16 cellular contexts compared by ENCODE assay signal in genomic region chr1:31905093-31905509, GRCh38. TPM values are rescaled to one million over a fixed set of nuclear protein-coding genes. Genes with fewer than 3 reads are reported as not detected.
DNase-seq lines count a peak whose midpoint lies in the region; ATAC-seq, FAIRE-seq and TF ChIP-seq lines count a peak whose summit lies in the region.
"Had no signal": no experiment of that assay in that cellular context is flagged by ENCODE, and none has a peak within 500 bp of the region (broad histone marks: within the 10 kb centered on the region; RNA-seq: fewer than 3 reads in every experiment).

No MANE protein-coding gene starts in this region.

- H3K36me3 ChIP-seq in PC-9 (ENCODE audit: low read depth) (peaks cover 40% of the 10 kb centered on the region), HepG2 (replicated peaks in 1 of 2; ENCODE audit: control insufficient read depth in 1 of 2, insufficient read depth in 2 of 2, low read length in 2 of 2) (peaks cover 8 to 27% of the 10 kb centered on the region in 2 experiments)
- H3K36me3 ChIP-seq: ovary had no signal

- in situ Hi-C loops in HepG2 (cut with HindIII; ENCODE audit: extremely low pct_ligation_motif_present, low pct_unique_long_range_greater_than_20kb): no loop called here

- 0 out of 4 replicates have a peak, but pooled peaks of 1 of the 2 experiments have one; percentile 24 for TF ChIP-seq POLR2A in HepG2 (IDR thresholded peaks at IDR 0.05; ENCODE audit: insufficient read depth in 1 of 2, low read depth in 2 of 2, low read length in 2 of 2)

- CTCF ChIA-PET in PC-9 (lab: Charles Lee): interaction anchor here (0.6 kb wide), 1 partner anchor 211 kb away, joined by 7 read pairs; no protein-coding TSS in a partner anchor
- CTCF ChIA-PET in HepG2 (lab: Yijun Ruan, JAX; ENCODE audit: low intra/inter-chr PET ratio, low total read pairs): no interaction called here

- H3K27ac ChIP-seq in PC-9 (peak overlapping the region; percentile 9; the same call in 1 of the 2 replicates), HepG2 (ENCODE audit: extremely low read length, insufficient read depth, low read length) (no peak overlapping the region)
- H3K27ac ChIP-seq: esophagus squamous epithelium, ovary had no signal

- no peak overlapping the region for H3K4me3 Mint-ChIP-seq in stimulated activated naive CD8-positive, alpha-beta T cell treated with anti-CD3 and anti-CD28 coated beads, Interleukin-15, Interleukin-2, amounts not matched to agents 100 ng/mL and 50 ng/mL, for 24 hours
- H3K4me3 Mint-ChIP-seq: activated CD4-positive, alpha-beta T cell treated with anti-CD3 and anti-CD28 coated beads, Interleukin-2, amount 10 ng/mL, durations not matched to agents 7 days and 5 days had no signal

- H3K27me3 ChIP-seq in PC-9 (ENCODE audit: insufficient read depth, low read depth) (no peaks in the 10 kb centered on the region), HepG2 (ENCODE audit: control insufficient read depth in 1 of 2, insufficient read depth in 2 of 2, low read length in 2 of 2) (no peaks in the 10 kb centered on the region)
- H3K27me3 ChIP-seq: esophagus squamous epithelium, ovary had no signal

- no peak overlapping the region for H3K4me3 ChIP-seq in PC-9
- no peak overlapping the region for H3K4me3 ChIP-seq in HepG2 (replicated peaks in 1 of 3; ENCODE audit: insufficient read depth in 1 of 3, low read depth in 2 of 3, low read length in 3 of 3)
- H3K4me3 ChIP-seq: esophagus squamous epithelium, ovary had no signal

- peaks cover 55% of the 10 kb centered on the region for H3K36me3 Mint-ChIP-seq in stimulated activated naive CD8-positive, alpha-beta T cell treated with anti-CD3 and anti-CD28 coated beads, Interleukin-15, Interleukin-2, amounts not matched to agents 100 ng/mL and 50 ng/mL, for 24 hours (ENCODE audit: low read depth)

- BruUV-seq in PC-9 (replicated peaks; lab: Mats Ljungman, UMichigan) (no TSS peak), HepG2 (replicated peaks; lab: Mats Ljungman, UMichigan) (no TSS peak)

- no peak for FAIRE-seq in HepG2 (lab: Jason Lieb, UNC)
- FAIRE-seq: urothelium cell line had no signal

- no peak for TF ChIP-seq RAD21 in HepG2 (CRISPR knock-in tag; IDR thresholded peaks at IDR 0.05)

- peaks cover 79% of the 10 kb centered on the region for H3F3A ChIP-seq in PC-9 (ENCODE audit: insufficient read depth, low read depth)

- peak overlapping the region; percentile 4 for H3K27ac Mint-ChIP-seq in stimulated activated naive CD8-positive, alpha-beta T cell treated with anti-CD3 and anti-CD28 coated beads, Interleukin-15, Interleukin-2, amounts not matched to agents 100 ng/mL and 50 ng/mL, for 24 hours

- H2AFZ ChIP-seq in PC-9: no peak overlapping the region
- no peak overlapping the region for H2AFZ ChIP-seq in HepG2 (ENCODE audit: low read length)

- H4K20me1 ChIP-seq in PC-9 (ENCODE audit: insufficient read depth): peaks cover 35% of the 10 kb centered on the region
- no peaks in the 10 kb centered on the region for H4K20me1 ChIP-seq in HepG2 (ENCODE audit: insufficient read depth, low read length)

- POLR2A ChIA-PET in PC-9 (lab: Charles Lee; ENCODE audit: unreplicated experiment): interaction anchor here (0.7 kb wide), 1 partner anchor 259 kb away, joined by 26 read pairs; no protein-coding TSS in a partner anchor
- POLR2A ChIA-PET in HepG2 (lab: Yijun Ruan, JAX): interaction anchor here (0.7 to 2.1 kb wide), 3 partner anchors 19 to 108 kb away, joined by 3 to 8 read pairs (median 3); partner anchors contain the start of gene KHDRBS1

- intact Hi-C loops in PC-9 (cut with micrococcal nuclease; ENCODE audit: unreplicated experiment): no loop called here
- intact Hi-C loops in HepG2 (cut with micrococcal nuclease; ENCODE audit: unreplicated experiment): no loop called here

- no peak for TF ChIP-seq EP300 in HepG2 (IDR thresholded peaks at IDR 0.05; ENCODE audit: low read depth in 2 of 2, low read length in 2 of 2)
- TF ChIP-seq EP300 in HepG2 (CRISPR knock-in tag; IDR thresholded peaks at IDR 0.05; ENCODE audit: borderline replicate concordance): no peak

- no peak for ATAC-seq in stimulated activated naive CD8-positive, alpha-beta T cell treated with anti-CD3 and anti-CD28 coated beads, Interleukin-15, Interleukin-2, amounts not matched to agents 100 U/mL and 50 U/mL, for 24 hours
- no peak for ATAC-seq in HepG2
- no peak for ATAC-seq in left lobe of liver
- ATAC-seq in HG03439 (IDR thresholded peaks at IDR 0.05; ENCODE audit: unreplicated experiment): no peak

- H3K27me3 Mint-ChIP-seq in stimulated activated naive CD8-positive, alpha-beta T cell treated with anti-CD3 and anti-CD28 coated beads, Interleukin-15, Interleukin-2, amounts not matched to agents 100 ng/mL and 50 ng/mL, for 24 hours: no peaks in the 10 kb centered on the region
- H3K27me3 Mint-ChIP-seq: activated CD4-positive, alpha-beta T cell treated with anti-CD3 and anti-CD28 coated beads, Interleukin-2, amount 10 ng/mL, durations not matched to agents 7 days and 5 days had no signal

- TF ChIP-seq CTCF in PC-9 (conservative IDR thresholded peaks at IDR 0.05) (no peak), HepG2 (CRISPR knock-in tag; IDR thresholded peaks at IDR 0.05) (no peak)

- peaks cover 22% of the 10 kb centered on the region for H3K4me1 Mint-ChIP-seq in stimulated activated naive CD8-positive, alpha-beta T cell treated with anti-CD3 and anti-CD28 coated beads, Interleukin-15, Interleukin-2, amounts not matched to agents 100 ng/mL and 50 ng/mL, for 24 hours (ENCODE audit: low read depth)

- no peaks in the 10 kb centered on the region for H3K9me3 ChIP-seq in PC-9 (ENCODE audit: insufficient read depth, low read depth)
- H3K9me3 ChIP-seq in HepG2 (ENCODE audit: low read length): no peaks in the 10 kb centered on the region
- H3K9me3 ChIP-seq: Caco-2, esophagus squamous epithelium, ovary had no signal

- peaks cover 24% of the 10 kb centered on the region for H3K79me2 ChIP-seq in PC-9 (ENCODE audit: low read depth)
- no peaks in the 10 kb centered on the region for H3K79me2 ChIP-seq in HepG2 (ENCODE audit: insufficient read depth, low read length)

- H3K4me2 ChIP-seq in PC-9 (no peak overlapping the region), HepG2 (ENCODE audit: low read depth, low read length) (no peak overlapping the region)

- H3K9me2 ChIP-seq in PC-9 (ENCODE audit: insufficient read depth): no peaks in the 10 kb centered on the region

- no peak for DNase-seq in stimulated activated naive CD8-positive, alpha-beta T cell treated with anti-CD3 and anti-CD28 coated beads, Interleukin-15, Interleukin-2, amounts not matched to agents 100 U/mL and 50 U/mL, for 24 hours
- no peak for DNase-seq in PC-9
- no peak for DNase-seq in HepG2 (ENCODE audit: low spot score)
- no peak for DNase-seq in left lobe of liver (ENCODE audit: low spot score)
- DNase-seq in GF-D8 (lab: John Stamatoyannopoulos, UW): no peak
- no peak for DNase-seq in stimulated activated CD4-positive, alpha-beta T cell treated with anti-CD3 and anti-CD28 coated beads, Interleukin-2, amount 100 ng/mL, for 24 hours
- DNase-seq: activated CD4-positive, alpha-beta T cell treated with anti-CD3 and anti-CD28 coated beads, Interleukin-2, amount 10 ng/mL, durations not matched to agents 7 days and 5 days; activated T-cell treated with anti-CD3 and anti-CD28 coated beads, Interleukin-2, amount 50 U/mL, for 48 hours; Caco-2; esophagus squamous epithelium; NCI-H146; NCI-H226; ovary had no signal

- no peak overlapping the region for H3K9ac ChIP-seq in HepG2 (ENCODE audit: insufficient read depth, low read depth, low read length)

- H3K4me1 ChIP-seq in PC-9 (replicated peaks; ENCODE audit: insufficient read depth): no peaks in the 10 kb centered on the region
- H3K4me1 ChIP-seq in HepG2 (ENCODE audit: insufficient read depth, low read length): peaks cover 10% of the 10 kb centered on the region
- H3K4me1 ChIP-seq: Caco-2 had no signal

- no peaks in the 10 kb centered on the region for H3K9me3 Mint-ChIP-seq in stimulated activated naive CD8-positive, alpha-beta T cell treated with anti-CD3 and anti-CD28 coated beads, Interleukin-15, Interleukin-2, amounts not matched to agents 100 ng/mL and 50 ng/mL, for 24 hours

- 97% methylated on average over 6 of the region's 6 CpGs for WGBS in HepG2 (ENCODE audit: low lambda C conversion rate)

TF ChIP-seq in HepG2, 621 proteins besides CTCF, POLR2A, EP300 and RAD21:
- TF ChIP-seq AGO2 (optimal IDR thresholded peaks at IDR 0.05; ENCODE audit: low read depth, low read length) (peak; percentile 37), RBM22 (optimal IDR thresholded peaks at IDR 0.05; ENCODE audit: low read length) (peak; percentile 57), ESRRA (CRISPR knock-in tag; IDR thresholded peaks at IDR 0.05; ENCODE audit: low read depth) (no peak)

RNA-seq across cellular contexts. Expression of gene PTP4A2, which starts 33.1 kb away (rescaled TPM):
- total RNA-seq in PC-9 (2021) (149 and 201 TPM in 2 replicates), HepG2 (2016; rRNA removed; fragmentation: Illumina TruSeq; extraction: Trizol) (225 and 284 TPM in 2 replicates), left lobe of liver (66.7 TPM)
- total RNA-seq in HepG2 (2016; cell fraction: cytosol; rRNA removed; fragmentation: Illumina TruSeq; extraction: Trizol; ENCODE audit: low read depth): 369 and 408 TPM in 2 replicates
- 221 and 292 TPM in 2 replicates for total RNA-seq in HepG2 (2016; cell fraction: insoluble cytoplasmic fraction; rRNA removed; fragmentation: Illumina TruSeq; extraction: Trizol)
- total RNA-seq in HepG2 (2016; cell fraction: membrane; rRNA removed; fragmentation: Illumina TruSeq; extraction: Trizol): 422 and 446 TPM in 2 replicates
- total RNA-seq in HepG2 (2016; cell fraction: nucleus; rRNA removed; fragmentation: Illumina TruSeq; extraction: Trizol): 70.1 and 106 TPM in 2 replicates
- 133 and 173 TPM in 2 replicates for polyA plus RNA-seq in HepG2 (2011; rRNA removed)
- 32.3 and 61.4 TPM in 2 replicates for polyA plus RNA-seq in HepG2 (2011; cell fraction: cytosol; rRNA removed)
- 11.8 and 23.9 TPM in 2 replicates for polyA plus RNA-seq in HepG2 (2011; cell fraction: nucleus; rRNA removed)
- 117 and 164 TPM in 2 replicates for polyA plus RNA-seq in HepG2 (2012)
- 182 and 192 TPM in 2 replicates for polyA plus RNA-seq in HepG2 (2016; cell fraction: cytosol; fragmentation: Illumina TruSeq; extraction: Trizol; ENCODE audit: low read depth)
- polyA plus RNA-seq in HepG2 (2016; cell fraction: insoluble cytoplasmic fraction; fragmentation: Illumina TruSeq; extraction: Trizol; ENCODE audit: low read depth): 288 and 291 TPM in 2 replicates
- 288 and 296 TPM in 2 replicates for polyA plus RNA-seq in HepG2 (2016; cell fraction: membrane; fragmentation: Illumina TruSeq; extraction: Trizol; ENCODE audit: low read depth)
- 121 and 131 TPM in 2 replicates for polyA plus RNA-seq in HepG2 (2016; cell fraction: nucleus; fragmentation: Illumina TruSeq; extraction: Trizol; ENCODE audit: insufficient read depth, low read depth)
- polyA minus RNA-seq in HepG2 (2011; rRNA and poly(A)+ RNA removed; ENCODE audit: low replicate concordance): 228 and 834 TPM in 2 replicates
- 120 and 150 TPM in 2 replicates for polyA minus RNA-seq in HepG2 (2011; cell fraction: cytosol; rRNA and poly(A)+ RNA removed)
- 43.0 and 80.8 TPM in 2 replicates for polyA minus RNA-seq in HepG2 (2011; cell fraction: nucleus; rRNA and poly(A)+ RNA removed)
